Comparison of ENCODE assay signal across 1 cellular context in genomic region chr10:60648761-60649160, GRCh38.
TF ChIP-seq lines count a peak whose summit lies in the region.

No MANE protein-coding gene starts in this region.

TF ChIP-seq in H1, 55 proteins besides CTCF, POLR2A, EP300 and RAD21:
- no peak for TF ChIP-seq CHD2 (IDR thresholded peaks at IDR 0.05; ENCODE audit: low read length)
- no peak for TF ChIP-seq RBBP5 (IDR thresholded peaks at IDR 0.05; ENCODE audit: borderline replicate concordance, low read depth, low read length)
- no peak for TF ChIP-seq SAP30 (IDR thresholded peaks at IDR 0.05; ENCODE audit: insufficient read depth, insufficient replicate concordance, low read length)
- TF ChIP-seq CBX8 (IDR thresholded peaks at IDR 0.05; ENCODE audit: borderline replicate concordance, low read depth, low read length): no peak
- TF ChIP-seq SP4 (IDR thresholded peaks at IDR 0.05; ENCODE audit: low read length): no peak
- no peak for TF ChIP-seq CEBPB (IDR thresholded peaks at IDR 0.05; ENCODE audit: low read depth, low read length)
- TF ChIP-seq HDAC6 (IDR thresholded peaks at IDR 0.05; ENCODE audit: low read depth, low read length): no peak
- TF ChIP-seq TAF7 (optimal IDR thresholded peaks at IDR 0.05; ENCODE audit: borderline replicate concordance, low read depth, low read length): no peak
- TF ChIP-seq, protein P1, sequence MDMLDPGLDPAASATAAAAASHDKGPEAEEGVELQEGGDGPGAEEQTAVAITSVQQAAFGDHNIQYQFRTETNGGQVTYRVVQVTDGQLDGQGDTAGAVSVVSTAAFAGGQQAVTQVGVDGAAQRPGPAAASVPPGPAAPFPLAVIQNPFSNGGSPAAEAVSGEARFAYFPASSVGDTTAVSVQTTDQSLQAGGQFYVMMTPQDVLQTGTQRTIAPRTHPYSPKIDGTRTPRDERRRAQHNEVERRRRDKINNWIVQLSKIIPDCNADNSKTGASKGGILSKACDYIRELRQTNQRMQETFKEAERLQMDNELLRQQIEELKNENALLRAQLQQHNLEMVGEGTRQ (IDR thresholded peaks at IDR 0.05; ENCODE audit: low read length): no peak
- TF ChIP-seq FOSL1 (IDR thresholded peaks at IDR 0.05; ENCODE audit: insufficient read depth, low read depth, low read length): no peak
- TF ChIP-seq TCF12 (IDR thresholded peaks at IDR 0.05; ENCODE audit: low read depth, low read length): no peak
- TF ChIP-seq, protein P2, sequence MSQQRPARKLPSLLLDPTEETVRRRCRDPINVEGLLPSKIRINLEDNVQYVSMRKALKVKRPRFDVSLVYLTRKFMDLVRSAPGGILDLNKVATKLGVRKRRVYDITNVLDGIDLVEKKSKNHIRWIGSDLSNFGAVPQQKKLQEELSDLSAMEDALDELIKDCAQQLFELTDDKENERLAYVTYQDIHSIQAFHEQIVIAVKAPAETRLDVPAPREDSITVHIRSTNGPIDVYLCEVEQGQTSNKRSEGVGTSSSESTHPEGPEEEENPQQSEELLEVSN (IDR thresholded peaks at IDR 0.05): no peak
- no peak for TF ChIP-seq MAFK (IDR thresholded peaks at IDR 0.05; ENCODE audit: low read depth, low read length)
